Comparison of ENCODE assay signal across 8 cellular contexts in genomic region chr6:170552765-170553685, GRCh38. TPM values are rescaled to one million over a fixed set of nuclear protein-coding genes. Genes with fewer than 3 reads are reported as not detected.
DNase-seq lines count a peak whose midpoint lies in the region; ATAC-seq and FAIRE-seq lines count a peak whose summit lies in the region.

Gene PSMB1, minus strand, starts transcription at chr6:170553307. Its CDS starts 65 bp downstream, at chr6:170553242.

- H3K23ac ChIP-seq in mesendoderm (ENCODE audit: low read length) = no peak within 1 kb of the TSS

- H3K9me3 ChIP-seq in NT2/D1 (ENCODE audit: insufficient read depth, low read length) = no peaks in the 10 kb centered on the region

- H3K56ac ChIP-seq in mesendoderm (ENCODE audit: low read length) = peak within 1 kb of the TSS; percentile 86

- peaks cover 26% of the 10 kb centered on the region for H3K36me3 Mint-ChIP-seq in activated CD8-positive, alpha-beta memory T cell treated with anti-CD3 and anti-CD28 coated beads, Interleukin-2, amount 10 ng/mL, durations not matched to agents 7 days and 5 days

- no peaks in the 10 kb centered on the region for H3K4me1 ChIP-seq in NT2/D1 (ENCODE audit: insufficient read depth, insufficient read length)
- H3K4me1 ChIP-seq in mesendoderm (ENCODE audit: control insufficient read depth, low read depth, low read length) = peaks cover 5% of the 10 kb centered on the region

- FAIRE-seq in HTR-8/SVneo (lab: Jason Lieb, UNC) = no peak

- peak within 1 kb of the TSS; percentile 64 for H2BK5ac ChIP-seq in mesendoderm (ENCODE audit: low read length)

- H3K27me3 ChIP-seq in NT2/D1 (ENCODE audit: insufficient read depth, insufficient read length) (no peaks in the 10 kb centered on the region), mesendoderm (ENCODE audit: insufficient read depth, low read length, poor library complexity) (no peaks in the 10 kb centered on the region)

- H3K36me3 ChIP-seq in NT2/D1 (ENCODE audit: insufficient read depth, insufficient read length, low read length) (peaks cover 51% of the 10 kb centered on the region), mesendoderm (ENCODE audit: control insufficient read depth, insufficient read depth, low read length) (peaks cover 2% of the 10 kb centered on the region)

- in situ Hi-C loops in endometrial microvascular endothelial cells (cut with HindIII; ENCODE audit: inconsistent ontology term, low pct_unique_long_range_greater_than_20kb, low sequenced_read_pairs) = no loop called here

- no peak within 1 kb of the TSS for H2BK15ac ChIP-seq in mesendoderm (replicated peaks; ENCODE audit: low read depth)

- H3K4me1 Mint-ChIP-seq in activated CD8-positive, alpha-beta memory T cell treated with anti-CD3 and anti-CD28 coated beads, Interleukin-2, amount 10 ng/mL, durations not matched to agents 7 days and 5 days = peaks cover 43% of the 10 kb centered on the region

- CTCF ChIA-PET in activated CD8-positive, alpha-beta memory T cell treated with anti-CD3 and anti-CD28 coated beads, Interleukin-2, amount 10 ng/mL, durations not matched to agents 7 days and 5 days (lab: Charles Lee) = interaction anchor here (0.6 to 2.7 kb wide), 7 partner anchors 10 to 36 kb away, joined by 3 to 9 read pairs (median 3); no protein-coding TSS in a partner anchor

- H4K5ac ChIP-seq in mesendoderm (ENCODE audit: low read length) = no peak within 1 kb of the TSS

- H4K8ac ChIP-seq in mesendoderm (ENCODE audit: low read depth, low read length) = no peak within 1 kb of the TSS

- H3K4me3 Mint-ChIP-seq in activated CD8-positive, alpha-beta memory T cell treated with anti-CD3 and anti-CD28 coated beads, Interleukin-2, amount 10 ng/mL, durations not matched to agents 7 days and 5 days = no peak within 1 kb of the TSS

- WGBS in mesendoderm (ENCODE audit: extremely low coverage, insufficient coverage, low lambda C conversion rate) = no CpG with 5 or more reads among the region's 46 CpGs

- no peaks in the 10 kb centered on the region for H3K9me3 Mint-ChIP-seq in activated CD8-positive, alpha-beta memory T cell treated with anti-CD3 and anti-CD28 coated beads, Interleukin-2, amount 10 ng/mL, durations not matched to agents 7 days and 5 days (ENCODE audit: low read depth)

- H3K18ac ChIP-seq in mesendoderm (ENCODE audit: low read length) = peak within 1 kb of the TSS; percentile 22

- peak within 1 kb of the TSS; percentile 69 for H3K4me2 ChIP-seq in mesendoderm (ENCODE audit: low read length)

- peak; percentile 59 for ATAC-seq in GM21367 (IDR thresholded peaks at IDR 0.05; ENCODE audit: unreplicated experiment)
- ATAC-seq in activated CD8-positive, alpha-beta memory T cell treated with anti-CD3 and anti-CD28 coated beads, Interleukin-2, amount 10 ng/mL, durations not matched to agents 7 days and 5 days = peak; percentile 48

- peaks cover 69% of the 10 kb centered on the region for H3K79me2 ChIP-seq in mesendoderm (ENCODE audit: control insufficient read depth, insufficient read depth, low read length)

- no peaks in the 10 kb centered on the region for H3K27me3 Mint-ChIP-seq in activated CD8-positive, alpha-beta memory T cell treated with anti-CD3 and anti-CD28 coated beads, Interleukin-2, amount 10 ng/mL, durations not matched to agents 7 days and 5 days

- peak; percentile 76 for DNase-seq in COLO829 (ENCODE audit: low spot score)
- DNase-seq in HTR-8/SVneo (ENCODE audit: insufficient read length, low spot score) = peak; percentile 71
- peak; percentile 89 for DNase-seq in NT2/D1 (ENCODE audit: low read depth, low spot score)
- peak; percentile 90 for DNase-seq in activated CD8-positive, alpha-beta memory T cell treated with anti-CD3 and anti-CD28 coated beads, Interleukin-2, amount 10 ng/mL, durations not matched to agents 7 days and 5 days
- peak; percentile 98 for DNase-seq in mesendoderm
- peak; percentile 71 for DNase-seq in stimulated activated CD8-positive, alpha-beta memory T cell treated with anti-CD3 and anti-CD28 coated beads, Interleukin-15, amount 100 ng/mL, for 1 hour (ENCODE audit: low read depth)

- H3K9ac ChIP-seq in NT2/D1 (ENCODE audit: insufficient read length, low read depth) (peak within 1 kb of the TSS; percentile 97), mesendoderm (ENCODE audit: low read length) (peak within 1 kb of the TSS; percentile 82)

- H3K4me3 ChIP-seq in NT2/D1 (ENCODE audit: insufficient read length, low read depth) (peak within 1 kb of the TSS; percentile 93), mesendoderm (ENCODE audit: low read length) (peak within 1 kb of the TSS; percentile 68)

- no peak within 1 kb of the TSS for H2BK120ac ChIP-seq in mesendoderm (ENCODE audit: low read depth, low read length)

- no peak within 1 kb of the TSS for H2AK5ac ChIP-seq in mesendoderm (ENCODE audit: low read length)

- H3K27ac Mint-ChIP-seq in activated CD8-positive, alpha-beta memory T cell treated with anti-CD3 and anti-CD28 coated beads, Interleukin-2, amount 10 ng/mL, durations not matched to agents 7 days and 5 days = no peak within 1 kb of the TSS

- peaks cover 8% of the 10 kb centered on the region for H3K79me1 ChIP-seq in mesendoderm (ENCODE audit: low read length)

- peak within 1 kb of the TSS; percentile 96 for H3K27ac ChIP-seq in mesendoderm (ENCODE audit: low read depth, low read length)

- H3K4ac ChIP-seq in mesendoderm (ENCODE audit: low read depth, low read length) = peak within 1 kb of the TSS; percentile 60

RNA-seq across cellular contexts. Expression of gene PSMB1, which starts in this region (rescaled TPM):
- 100 to 1,000 TPM; 160 to 198 TPM for total RNA-seq in activated CD8-positive, alpha-beta memory T cell treated with anti-CD3 and anti-CD28 coated beads, Interleukin-2, amount 10 ng/mL, durations not matched to agents 7 days and 5 days
- 331 TPM for total RNA-seq in endometrial microvascular endothelial cells (ENCODE audit: inconsistent ontology term)
- polyA plus RNA-seq in mesendoderm (2013, experiment 1 of 2) = 344 TPM
- polyA plus RNA-seq in mesendoderm (2013, experiment 2 of 2) = 340 TPM

Comparison
In these comparisons a context has a peak if more than half of its experiments do, and no peak if none do; other contexts are left out.
1. Peak in every context shown above with its lines: DNase-seq, ATAC-seq, H3K4me3 ChIP-seq and H3K27ac ChIP-seq.